ENCODE assay signal across 31 cellular contexts in the genomic region with DNA sequence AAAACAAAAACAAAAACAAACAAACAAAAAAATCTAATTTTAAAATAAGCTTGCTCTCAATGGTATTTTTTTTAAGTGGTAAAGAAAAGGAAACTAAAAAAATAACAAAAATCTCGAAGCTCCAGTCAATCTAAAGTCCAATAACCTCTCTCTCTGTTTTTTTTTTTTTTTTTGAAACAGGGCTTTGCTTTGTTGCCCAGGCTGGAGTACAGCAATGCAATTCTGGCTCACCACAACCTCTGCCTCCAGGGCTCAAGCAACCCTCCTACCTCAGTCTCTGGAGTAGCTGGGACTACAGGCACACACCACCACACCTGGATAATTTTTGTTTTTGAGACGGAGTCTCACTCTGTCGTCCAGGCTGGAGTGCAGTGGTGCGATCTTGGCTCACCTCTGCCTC. TPM values are rescaled to one million over a fixed set of nuclear protein-coding genes. Genes with fewer than 3 reads are reported as not detected.
"Had no signal": no experiment of that assay in that cellular context is flagged by ENCODE, and none has a peak within 500 bp of the region (broad histone marks: within the 10 kb centered on the region; RNA-seq: fewer than 3 reads in every experiment).

No MANE protein-coding gene starts in this region.

- H3K4me1 ChIP-seq: adrenal gland, body of pancreas, colonic mucosa, esophagus squamous epithelium had no signal

- H3K36me3 ChIP-seq: adrenal gland, cardiac muscle cell, colonic mucosa, esophagus squamous epithelium had no signal

- ATAC-seq: activated CD4-positive, alpha-beta T cell treated with anti-CD3 and anti-CD28 coated beads for 36 hours; activated CD8-positive, alpha-beta memory T cell treated with anti-CD3 and anti-CD28 coated beads, Interleukin-2, amount 10 ng/mL, durations not matched to agents 7 days and 5 days; activated CD8-positive, alpha-beta T cell treated with anti-CD3 and anti-CD28 coated beads, Interleukin-2, amount 10 ng/mL, durations not matched to agents 7 days and 5 days; activated naive CD8-positive, alpha-beta T cell treated with anti-CD3 and anti-CD28 coated beads, Interleukin-2, amount 50 U/mL, for 24 hours; body of pancreas; T-helper 17 cell had no signal

- H3K4me3 ChIP-seq: adrenal gland, body of pancreas, cardiac muscle cell, colonic mucosa, esophagus squamous epithelium had no signal

- DNase-seq: activated CD4-positive, alpha-beta memory T cell treated with anti-CD3 and anti-CD28 coated beads for 36 hours; activated CD4-positive, alpha-beta T cell treated with anti-CD3 and anti-CD28 coated beads for 36 hours; activated CD4-positive, alpha-beta T cell treated with anti-CD3 and anti-CD28 coated beads, Interleukin-2, amount 10 ng/mL, durations not matched to agents 24 days and 14 days; activated CD4-positive, CD25-positive, alpha-beta regulatory T cell; activated CD4-positive, CD25-positive, alpha-beta regulatory T cell treated with anti-CD3 and anti-CD28 coated beads, Interleukin-2, amount 50 U/mL, for 72 hours; activated CD8-positive, alpha-beta memory T cell treated with anti-CD3 and anti-CD28 coated beads, Interleukin-2, amount 10 ng/mL, durations not matched to agents 7 days and 5 days; activated CD8-positive, alpha-beta memory T cell treated with anti-CD3 and anti-CD28 coated beads, Interleukin-2, amount 50 U/mL, for 4 hours; activated CD8-positive, alpha-beta T cell treated with anti-CD3 and anti-CD28 coated beads, Interleukin-2, amount 10 ng/mL, durations not matched to agents 7 days and 5 days; activated effector memory CD4-positive, alpha-beta T cell treated with anti-CD3 and anti-CD28 coated beads, Interleukin-2, amount 50 U/mL, for 16 hours; activated naive CD4-positive, alpha-beta T cell treated with anti-CD3 and anti-CD28 coated beads for 36 hours; activated naive CD8-positive, alpha-beta T cell treated with anti-CD3 and anti-CD28 coated beads for 36 hours; activated naive CD8-positive, alpha-beta T cell treated with anti-CD3 and anti-CD28 coated beads, Interleukin-2, amount 50 U/mL, for 24 hours; activated T-cell treated with anti-CD3 and anti-CD28 coated beads, Interleukin-2, amount 50 U/mL, for 1 hour; activated T-cell treated with anti-CD3 and anti-CD28 coated beads, Interleukin-2, amount 50 U/mL, for 48 hours; adrenal gland; amygdala; aorta; body of pancreas; central memory CD4-positive, alpha-beta T cell; cerebellar nuclear complex; colonic mucosa; effector CD8-positive, alpha-beta T cell; esophagus squamous epithelium; head of caudate nucleus; T-helper 1 cell; T-helper 17 cell had no signal

- H3K27me3 ChIP-seq: adrenal gland, body of pancreas, cardiac muscle cell, colonic mucosa, esophagus squamous epithelium had no signal

- H3K9me3 ChIP-seq: adrenal gland, body of pancreas, colonic mucosa, esophagus squamous epithelium had no signal

- H3K27ac ChIP-seq: adrenal gland, body of pancreas, cardiac muscle cell, colonic mucosa, epithelial cell of prostate, esophagus squamous epithelium had no signal

- FAIRE-seq: endometrium, endothelial cell of umbilical vein, frontal cortex had no signal

RNA-seq across cellular contexts. Expression of a gene that starts 25.9 kb away (rescaled TPM):
- total RNA-seq: body of pancreas had no signal
